Comparison of ENCODE assay signal across 13 cellular contexts in the genomic region with DNA sequence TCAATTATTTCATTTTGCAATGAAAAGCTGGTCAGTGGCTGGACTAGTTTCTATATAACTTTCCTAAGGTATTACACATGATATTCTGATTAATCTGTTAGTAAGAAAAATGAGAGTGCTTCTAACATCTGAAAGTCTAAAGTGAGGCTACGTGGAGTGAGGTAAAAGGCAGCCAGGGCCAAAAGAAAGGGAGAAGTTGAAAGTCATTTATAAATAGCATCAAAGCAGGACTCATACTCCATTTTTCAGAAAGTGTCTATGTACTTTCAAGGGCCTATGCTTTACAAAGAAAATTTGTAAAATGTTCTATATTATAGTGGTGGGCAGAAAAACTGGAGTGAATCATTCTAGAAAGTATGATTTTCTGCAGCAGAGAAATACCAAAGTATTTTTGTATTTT.
"Had no signal": no experiment of that assay in that cellular context is flagged by ENCODE, and none has a peak within 500 bp of the region (broad histone marks: within the 10 kb centered on the region; RNA-seq: fewer than 3 reads in every experiment).

No MANE protein-coding gene starts in this region.

- H3K9me3 ChIP-seq: ascending aorta, colonic mucosa, right lobe of liver, transverse colon had no signal

- H3K36me3 ChIP-seq: ascending aorta, colonic mucosa, right lobe of liver, transverse colon had no signal

- ATAC-seq: foreskin keratinocyte; natural killer cell; right lobe of liver; stimulated activated memory B cell treated with anti-CD40 and anti-IgM and Interleukin-4, amounts not matched to agents 10 μg/mL and 1 μg/mL and 100 μg/mL, for 72 hours had no signal

- H3K4me3 ChIP-seq: ascending aorta, colonic mucosa, right lobe of liver, transverse colon had no signal

- FAIRE-seq: endothelial cell of umbilical vein had no signal

- H3K27ac ChIP-seq: ascending aorta, colonic mucosa, foreskin keratinocyte, right lobe of liver, transverse colon had no signal

- DNase-seq: activated CD4-positive, alpha-beta memory T cell treated with anti-CD3 and anti-CD28 coated beads, Interleukin-2, amount 10 ng/mL, durations not matched to agents 7 days and 5 days; activated CD4-positive, alpha-beta T cell treated with anti-CD3 and anti-CD28 coated beads for 1 hour; activated CD8-positive, alpha-beta memory T cell treated with anti-CD3 and anti-CD28 coated beads, Interleukin-2, amount 50 U/mL, for 48 hours; colonic mucosa; foreskin keratinocyte; natural killer cell; occipital lobe; right lobe of liver; substantia nigra; transverse colon had no signal

- H3K27me3 ChIP-seq: ascending aorta, colonic mucosa, foreskin keratinocyte, right lobe of liver, transverse colon had no signal

- H3K4me1 ChIP-seq: ascending aorta, colonic mucosa, foreskin keratinocyte, right lobe of liver had no signal
